In the genomic region with DNA sequence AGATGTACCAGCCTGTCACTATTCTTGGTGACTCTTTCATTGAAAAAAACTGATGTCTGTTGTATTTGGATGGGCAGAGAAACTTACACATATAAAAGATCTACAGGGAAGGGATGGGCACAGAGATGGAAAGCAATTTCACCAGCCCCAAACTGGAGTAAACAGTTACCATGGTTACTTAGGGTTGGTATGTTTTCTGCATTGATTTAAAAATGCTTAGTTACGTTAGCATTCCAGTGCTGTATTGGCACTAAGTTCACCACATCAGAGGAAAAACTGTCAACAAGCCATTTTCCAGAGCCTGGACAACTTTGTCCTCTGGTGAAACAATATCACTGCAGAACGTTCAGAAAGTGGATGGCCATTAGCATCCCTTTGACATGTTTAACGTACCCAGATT, we compare ENCODE assay signal across 19 cellular contexts. TPM values are rescaled to one million over a fixed set of nuclear protein-coding genes. Genes with fewer than 3 reads are reported as not detected.
DNase-seq lines count a peak whose midpoint lies in the region; ATAC-seq and TF ChIP-seq lines count a peak whose summit lies in the region.
"Had no signal": no experiment of that assay in that cellular context is flagged by ENCODE, and none has a peak within 500 bp of the region (broad histone marks: within the 10 kb centered on the region; RNA-seq: fewer than 3 reads in every experiment).

No MANE protein-coding gene starts in this region.

- H3K27me3 Mint-ChIP-seq in glutamatergic neuron (ENCODE audit: unreplicated experiment), result no peaks in the 10 kb centered on the region
- H3K27me3 Mint-ChIP-seq: T-cell had no signal

- BruUV-seq in IMR-90 (replicated peaks; lab: Mats Ljungman, UMichigan), result no TSS peak

- H3K27ac Mint-ChIP-seq in glutamatergic neuron (ENCODE audit: unreplicated experiment), result no peak overlapping the region
- H3K27ac Mint-ChIP-seq: activated naive CD4-positive, alpha-beta T cell treated with anti-CD3 and anti-CD28 coated beads for 36 hours; T-cell had no signal

- H3K4me1 ChIP-seq in ACC112 (ENCODE audit: control insufficient read depth, insufficient read depth, low read length, unreplicated experiment), result peaks cover 16% of the 10 kb centered on the region
- peaks cover 14% of the 10 kb centered on the region for H3K4me1 ChIP-seq in IMR-90 (ENCODE audit: control insufficient read depth, insufficient read depth, low read length)
- no peaks in the 10 kb centered on the region for H3K4me1 ChIP-seq in hepatocyte (ENCODE audit: insufficient read depth)
- no peaks in the 10 kb centered on the region for H3K4me1 ChIP-seq in esophagus squamous epithelium

- H2AFZ ChIP-seq in ACC112 (ENCODE audit: low read length, unreplicated experiment) (peak overlapping the region; percentile 33), IMR-90 (replicated peaks; ENCODE audit: low read length, poor library complexity) (peak overlapping the region; percentile 46), hepatocyte (no peak overlapping the region)
- H2AFZ ChIP-seq: PC-9 had no signal

- H2BK20ac ChIP-seq in IMR-90 (ENCODE audit: low read depth, low read length), result peak overlapping the region; percentile 96

- peak overlapping the region; percentile 69 for H3K56ac ChIP-seq in IMR-90 (ENCODE audit: extremely low read depth, insufficient read depth, low read length)

- TF ChIP-seq CTCF in IMR-90 (conservative IDR thresholded peaks at IDR 0.05; ENCODE audit: low read depth, low read length) (no peak), brain microvascular endothelial cell (IDR thresholded peaks at IDR 0.05; ENCODE audit: low read depth, low read length, missing control alignments) (no peak), hepatocyte (IDR thresholded peaks at IDR 0.05; ENCODE audit: poor library complexity) (no peak), glutamatergic neuron (IDR thresholded peaks at IDR 0.05; ENCODE audit: partially characterized antibody, unreplicated experiment) (no peak), esophagus squamous epithelium (IDR thresholded peaks at IDR 0.05) (no peak)

- H3K18ac ChIP-seq in IMR-90 (ENCODE audit: low read depth, low read length), result peak overlapping the region; percentile 98

- intact Hi-C loops in IMR-90 (cut with micrococcal nuclease), result loop anchor here (5.0 kb wide), 1 partner anchor 35 kb away; no protein-coding TSS in a partner anchor
- intact Hi-C loops in esophagus squamous epithelium (cut with DNase I), result no loop called here

- H3K27me3 ChIP-seq in ACC112 (ENCODE audit: insufficient read depth, low read length) (no peaks in the 10 kb centered on the region), IMR-90 (ENCODE audit: control insufficient read depth, insufficient read depth, low read length) (no peaks in the 10 kb centered on the region), brain microvascular endothelial cell (replicated peaks) (no peaks in the 10 kb centered on the region), hepatocyte (no peaks in the 10 kb centered on the region), esophagus squamous epithelium (no peaks in the 10 kb centered on the region)
- H3K27me3 ChIP-seq: cardiac muscle cell, heart left ventricle had no signal

- H2BK120ac ChIP-seq in IMR-90 (ENCODE audit: low read depth, low read length), result peak overlapping the region; percentile 95

- peak overlapping the region; percentile 85 for H2BK15ac ChIP-seq in IMR-90 (ENCODE audit: low read depth, low read length)

- H3K9ac ChIP-seq in IMR-90 (ENCODE audit: low read depth, low read length), result peak overlapping the region; percentile 29; the same call in 1 of the 2 replicates

- H4K8ac ChIP-seq in IMR-90 (ENCODE audit: low read depth in 2 of 2, low read length in 2 of 2), result peak overlapping the region; percentile 39 to 77

- H3K27ac ChIP-seq in ACC112 (ENCODE audit: low read depth, low read length) (peak overlapping the region; percentile 84), IMR-90 (ENCODE audit: insufficient read depth, low read length) (peak overlapping the region; percentile 16; the same call in 1 of the 2 replicates), brain microvascular endothelial cell (peak overlapping the region; percentile 87), hepatocyte (peak overlapping the region; percentile 28), esophagus squamous epithelium (no peak overlapping the region)
- H3K27ac ChIP-seq: cardiac muscle cell, HL-60, PC-9 had no signal

- H4K5ac ChIP-seq in IMR-90 (ENCODE audit: low read depth, low read length), result peak overlapping the region; percentile 83; the same call in 1 of the 2 replicates

- no peaks in the 10 kb centered on the region for H3K36me3 Mint-ChIP-seq in glutamatergic neuron (ENCODE audit: unreplicated experiment)

- H3K23ac ChIP-seq in IMR-90 (ENCODE audit: low read depth, low read length), result peak overlapping the region; percentile 10; the same call in 1 of the 2 replicates

- no peak for TF ChIP-seq RAD21 in IMR-90 (IDR thresholded peaks at IDR 0.05; ENCODE audit: low read length)

- peaks cover 1% of the 10 kb centered on the region for H3K9me3 Mint-ChIP-seq in glutamatergic neuron (ENCODE audit: unreplicated experiment)
- H3K9me3 Mint-ChIP-seq: activated naive CD4-positive, alpha-beta T cell treated with anti-CD3 and anti-CD28 coated beads for 36 hours had no signal

- peak overlapping the region; percentile 75 for H2AK9ac ChIP-seq in IMR-90 (replicated peaks; ENCODE audit: low read depth, low read length, poor library complexity)

- H3K4me3 ChIP-seq in ACC112 (ENCODE audit: low read depth, low read length) (no peak overlapping the region), IMR-90 (ENCODE audit: insufficient read depth, low read depth, low read length) (no peak overlapping the region), brain microvascular endothelial cell (ENCODE audit: low read depth, low read length) (no peak overlapping the region), hepatocyte (no peak overlapping the region), esophagus squamous epithelium (no peak overlapping the region)
- H3K4me3 ChIP-seq: cardiac muscle cell, heart left ventricle, PC-9, psoas muscle had no signal

- DNase-seq in IMR-90 (peak; percentile 34), brain microvascular endothelial cell (peak; percentile 53), hepatocyte (ENCODE audit: low spot score) (no peak), NCI-H524 treated with DMSO at 0.1 percent for 48 hours (lab: John Stamatoyannopoulos, UW) (no peak), glutamatergic neuron (no peak), esophagus squamous epithelium (lab: John Stamatoyannopoulos, UW) (no peak), DMS53 (lab: John Stamatoyannopoulos, UW) (no peak)
- DNase-seq: activated CD4-positive, CD25-positive, alpha-beta regulatory T cell treated with anti-CD3 and anti-CD28 coated beads, Interleukin-2, amount 50 U/mL, for 72 hours; activated naive CD4-positive, alpha-beta T cell treated with anti-CD3 and anti-CD28 coated beads for 36 hours; COR-L47; heart left ventricle; NCI-H187 treated with DMSO at 0.1 percent for 48 hours; NCI-H526 treated with DMSO at 0.1 percent for 48 hours; PC-9; psoas muscle; T-cell had no signal

- CTCF ChIA-PET in IMR-90 (lab: Yijun Ruan, JAX), result interaction anchor here (1.0 kb wide), 1 partner anchor 8 kb away, joined by 5 read pairs; no protein-coding TSS in a partner anchor

- H3K4me1 Mint-ChIP-seq in glutamatergic neuron (ENCODE audit: low read depth, unreplicated experiment), result peaks cover 28% of the 10 kb centered on the region

- H3K79me2 ChIP-seq in ACC112 (ENCODE audit: control insufficient read depth, insufficient read depth, low read length, unreplicated experiment) (no peaks in the 10 kb centered on the region), hepatocyte (no peaks in the 10 kb centered on the region)

- POLR2A ChIA-PET in IMR-90 (lab: Charles Lee; ENCODE audit: unreplicated experiment), result no interaction called here

- no peak overlapping the region for H3K4me3 Mint-ChIP-seq in glutamatergic neuron (ENCODE audit: unreplicated experiment)
- H3K4me3 Mint-ChIP-seq: activated naive CD4-positive, alpha-beta T cell treated with anti-CD3 and anti-CD28 coated beads for 36 hours; T-cell had no signal

- dilution Hi-C loops in IMR-90 (cut with HindIII; ENCODE audit: low sequenced_read_pairs, unreplicated experiment), result no loop called here

- H4K20me1 ChIP-seq in IMR-90 (ENCODE audit: insufficient read depth, low read length) (no peaks in the 10 kb centered on the region), hepatocyte (ENCODE audit: insufficient read depth, poor library complexity, severe bottlenecking) (no peaks in the 10 kb centered on the region)

- H3K79me1 ChIP-seq in IMR-90 (ENCODE audit: low read depth in 1 of 2, low read length in 2 of 2), result peaks cover 17 to 43% of the 10 kb centered on the region in 2 experiments

- peak overlapping the region; percentile 94 for H4K91ac ChIP-seq in IMR-90 (ENCODE audit: insufficient read depth, low read depth, low read length)

- H3K36me3 ChIP-seq in ACC112 (ENCODE audit: insufficient read depth, low read length), result no peaks in the 10 kb centered on the region
- H3K36me3 ChIP-seq in IMR-90 (ENCODE audit: control insufficient read depth, insufficient read depth, low read length), result no peaks in the 10 kb centered on the region
- no peaks in the 10 kb centered on the region for H3K36me3 ChIP-seq in brain microvascular endothelial cell (replicated peaks)
- H3K36me3 ChIP-seq in hepatocyte (replicated peaks; ENCODE audit: insufficient read depth, low read depth), result no peaks in the 10 kb centered on the region
- H3K36me3 ChIP-seq in esophagus squamous epithelium, result no peaks in the 10 kb centered on the region
- H3K36me3 ChIP-seq: cardiac muscle cell, heart left ventricle had no signal

- H3K9me2 ChIP-seq in hepatocyte (replicated peaks; ENCODE audit: insufficient read depth), result no peaks in the 10 kb centered on the region

- TF ChIP-seq POLR2A in IMR-90 (IDR thresholded peaks at IDR 0.05; ENCODE audit: low read depth, low read length), result no peak
- no peak for TF ChIP-seq POLR2A in esophagus squamous epithelium (IDR thresholded peaks at IDR 0.05)

- H2BK5ac ChIP-seq in IMR-90 (ENCODE audit: low read depth, low read length, poor library complexity, severe bottlenecking), result peak overlapping the region; percentile 92

- H3K9me3 ChIP-seq in IMR-90 (ENCODE audit: control insufficient read depth, insufficient read depth, low read length), result no peaks in the 10 kb centered on the region
- no peaks in the 10 kb centered on the region for H3K9me3 ChIP-seq in hepatocyte (ENCODE audit: low read depth)
- no peaks in the 10 kb centered on the region for H3K9me3 ChIP-seq in esophagus squamous epithelium
- H3K9me3 ChIP-seq: heart left ventricle, psoas muscle had no signal

- peak overlapping the region; percentile 62; the same call in 1 of the 2 replicates for H3K4me2 ChIP-seq in IMR-90 (ENCODE audit: low read depth, low read length)
- no peak overlapping the region for H3K4me2 ChIP-seq in hepatocyte
- H3K4me2 ChIP-seq: PC-9 had no signal

- peak overlapping the region; percentile 51 for H3K4ac ChIP-seq in IMR-90 (ENCODE audit: low read depth, low read length)

- H3K14ac ChIP-seq in IMR-90 (replicated peaks; ENCODE audit: low read depth, low read length), result peak overlapping the region; percentile 43

- H2AK5ac ChIP-seq in IMR-90 (ENCODE audit: low read depth, low read length), result peak overlapping the region; percentile 73

- WGBS in IMR-90 (ENCODE audit: extremely low coverage in 2 of 2, insufficient read length in 1 of 2), 2 experiments, result 40% methylated on average over 2 of the region's 3 CpGs; no CpG with 5 or more reads in 1 of the 2 experiments
- WGBS in hepatocyte (ENCODE audit: low lambda C conversion rate, missing lambda C conversion rate), result 49% methylated on average over 3 of the region's 3 CpGs
- 48 to 66% methylated on average over 3 of the region's 3 CpGs for WGBS in esophagus squamous epithelium, 2 donors

- in situ Hi-C loops in IMR-90 (cut with MboI; ENCODE audit: low sequenced_read_pairs) (no loop called here), brain microvascular endothelial cell (cut with HindIII; ENCODE audit: low pct_ligation_motif_present, low sequenced_read_pairs) (no loop called here)

- peaks cover 17% of the 10 kb centered on the region for H3K9me1 ChIP-seq in IMR-90 (ENCODE audit: insufficient read depth, low read length)

- peak; percentile 22 for ATAC-seq in IMR-90 (ENCODE audit: low read depth)
- ATAC-seq: T-cell had no signal

RNA-seq across cellular contexts. Expression of a gene that starts 28.0 kb away (rescaled TPM):
- total RNA-seq in IMR-90 (2012; rRNA removed) (17.8 and 18.8 TPM in 2 replicates), hepatocyte (3.5 and 9.4 TPM in 2 replicates), glutamatergic neuron (ENCODE audit: unreplicated experiment) (5.7 TPM), esophagus squamous epithelium (1 to 10 TPM; 1.9 to 5.3 (median 2.5) TPM)
- polyA plus RNA-seq in IMR-90 (2012; rRNA removed) (9.5 and 11.2 TPM in 2 replicates), hepatocyte (20.4 and 24.3 TPM in 2 replicates)
- 4.8 and 7.7 TPM in 2 replicates for polyA plus RNA-seq in IMR-90 (2012; cell fraction: cytosol; rRNA removed)
- 5.2 and 10.5 TPM in 2 replicates for polyA plus RNA-seq in IMR-90 (2012; cell fraction: nucleus; rRNA removed; ENCODE audit: low replicate concordance)

Comparison
In these comparisons a context has a peak if more than half of its experiments do, and no peak if none do; other contexts are left out.
1. H3K27ac ChIP-seq: peak in ACC112 (single experiment), IMR-90 (single experiment), brain microvascular endothelial cell (single experiment) and hepatocyte (single experiment); none in esophagus squamous epithelium (0 of 4).
2. DNase-seq: peak in IMR-90 (single experiment) and brain microvascular endothelial cell (single experiment); none in hepatocyte (single experiment), NCI-H524 treated with DMSO at 0.1 percent for 48 hours (single experiment), glutamatergic neuron (single experiment), esophagus squamous epithelium (single experiment) and DMS53 (single experiment).